ENCODE assay signal across 8 cellular contexts in the genomic region with DNA sequence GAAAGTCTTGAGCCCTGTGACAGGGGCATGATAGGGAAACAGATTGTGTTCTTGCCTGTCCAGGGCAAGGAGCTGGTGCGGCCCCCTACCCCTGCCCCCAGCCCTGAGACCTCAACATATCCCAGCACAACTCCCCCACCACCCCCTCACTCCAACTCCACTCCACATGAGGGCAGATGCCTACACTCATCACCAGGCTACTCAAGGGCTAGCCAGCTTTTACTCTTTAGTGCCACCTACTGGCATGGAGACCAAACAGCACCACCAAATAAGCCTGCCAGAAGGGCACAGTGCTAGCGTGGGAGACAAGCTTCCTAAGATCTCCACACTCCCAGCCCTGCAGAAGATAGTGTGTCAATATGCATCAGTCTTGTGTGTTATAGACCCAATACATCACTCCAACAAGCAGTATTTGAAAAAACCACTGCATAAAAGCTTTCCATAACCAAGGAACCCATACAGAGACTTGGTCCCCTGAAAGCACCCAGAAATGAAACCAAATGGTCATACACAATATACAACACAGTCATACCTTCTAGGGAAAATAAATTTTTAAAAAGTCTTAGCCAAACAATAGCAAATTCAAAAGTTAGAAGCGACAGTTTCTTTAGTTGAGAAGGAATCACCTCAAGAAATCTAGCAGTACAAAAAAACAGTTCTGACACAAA.
DNase-seq lines count a peak whose midpoint lies in the region; ATAC-seq and TF ChIP-seq lines count a peak whose summit lies in the region.

No MANE protein-coding gene starts in this region.

- WGBS in sigmoid colon, 2 donors = 61 to 67% methylated on average over 3 of the region's 3 CpGs

- intact Hi-C loops in sigmoid colon (cut with DNase I) = loop anchor here (5.0 kb wide), 1 partner anchor 156 kb away; no protein-coding TSS in a partner anchor

- TF ChIP-seq CTCF in 22Rv1 (IDR thresholded peaks at IDR 0.05) (peak; percentile 80), foreskin fibroblast (IDR thresholded peaks at IDR 0.05; ENCODE audit: low read depth, low read length) (peak; percentile 77), sigmoid colon (IDR thresholded peaks at IDR 0.05) (peak in 3 of 4 experiments; percentile 18 to 45 (median 19))

- H3K27ac ChIP-seq in 22Rv1 (no peak overlapping the region), sigmoid colon (no peak overlapping the region)

- ATAC-seq in GM18498 (IDR thresholded peaks at IDR 0.05; ENCODE audit: unreplicated experiment) (peak; percentile 82), HG02884 (IDR thresholded peaks at IDR 0.05; ENCODE audit: unreplicated experiment) (peak; percentile 85)

- no peak for TF ChIP-seq POLR2A in sigmoid colon (IDR thresholded peaks at IDR 0.05)

- no peaks in the 10 kb centered on the region for H3K4me1 ChIP-seq in sigmoid colon

- H3K27me3 ChIP-seq in sigmoid colon = no peaks in the 10 kb centered on the region

- H3K36me3 ChIP-seq in sigmoid colon = no peaks in the 10 kb centered on the region

- H3K4me3 ChIP-seq in foreskin fibroblast (ENCODE audit: low read depth in 1 of 2, low read length in 2 of 2) (no peak overlapping the region), sigmoid colon (no peak overlapping the region)

- TF ChIP-seq EP300 in sigmoid colon (IDR thresholded peaks at IDR 0.05) = no peak

- DNase-seq in NCI-H748 (lab: John Stamatoyannopoulos, UW; ENCODE audit: unreplicated experiment) = peak; percentile 54
- peak; percentile 29 for DNase-seq in activated T-cell treated with anti-CD3 and anti-CD28 coated beads for 1 hour (ENCODE audit: low read depth)
- DNase-seq in foreskin fibroblast = peak in 1 of 2 donors; percentile 21
- DNase-seq in sigmoid colon = no peak
- DNase-seq in dedifferentiated amniotic fluid mesenchymal stem cell (ENCODE audit: extremely low spot score) = no peak

- H3K9me3 ChIP-seq in sigmoid colon = no peaks in the 10 kb centered on the region

Comparison
In these comparisons a context has a peak if more than half of its experiments do, and no peak if none do; other contexts are left out.
1. CTCF ChIP-seq: peak in every context shown above with its lines; median percentile 80 in 22Rv1; 77 in foreskin fibroblast; 19 in sigmoid colon.
2. DNase-seq: peak in NCI-H748 (single experiment) and activated T-cell treated with anti-CD3 and anti-CD28 coated beads for 1 hour (single experiment); none in sigmoid colon (single experiment) and dedifferentiated amniotic fluid mesenchymal stem cell (single experiment).